In the genomic region with DNA sequence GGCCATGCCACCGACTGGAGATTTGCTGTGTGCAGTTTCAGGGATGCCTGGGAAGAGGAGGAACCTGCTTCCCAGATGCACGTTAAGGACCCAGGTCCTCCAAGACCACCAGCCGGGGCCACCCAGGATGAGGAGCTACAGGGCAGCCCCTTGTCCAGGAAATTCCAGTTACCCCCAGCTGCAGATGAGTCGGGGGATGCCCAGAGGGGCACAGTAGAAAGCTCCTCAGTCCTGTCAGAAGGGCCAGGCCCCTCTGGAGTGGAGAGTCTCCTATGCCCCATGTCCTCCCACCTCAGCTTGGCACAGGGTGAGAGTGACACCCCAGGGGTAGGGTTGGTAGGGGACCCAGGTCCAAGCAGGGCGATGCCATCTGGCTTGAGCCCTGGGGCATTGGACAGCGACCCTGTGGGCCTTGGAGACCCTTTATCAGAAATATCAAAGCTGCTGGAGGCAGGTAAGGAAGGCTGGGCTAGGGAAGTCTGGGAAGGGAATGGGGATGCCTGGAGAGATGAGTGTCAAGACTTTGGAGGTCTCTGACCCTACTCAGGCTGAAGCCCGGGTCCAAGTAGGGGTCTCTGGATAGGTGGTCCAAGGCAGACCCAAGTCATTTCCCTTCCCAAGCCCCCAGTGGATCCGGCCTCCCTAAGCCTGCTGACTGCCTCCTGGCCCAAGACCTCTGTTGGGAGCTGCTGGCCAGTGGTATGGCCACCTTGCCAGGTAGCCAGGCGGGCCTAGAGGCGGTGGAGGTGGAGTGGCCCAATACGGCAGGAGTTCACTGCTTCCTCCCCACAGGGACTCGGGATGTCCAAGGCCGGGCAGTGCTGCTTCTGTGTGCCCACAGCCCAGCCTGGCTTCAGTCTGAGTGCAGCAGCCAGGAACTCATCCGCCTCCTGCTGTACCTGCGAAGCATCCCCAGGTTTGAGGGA, we compare ENCODE assay signal across 14 cellular contexts. TPM values are rescaled to one million over a fixed set of nuclear protein-coding genes. Genes with fewer than 3 reads are reported as not detected.
DNase-seq lines count a peak whose midpoint lies in the region; ATAC-seq, FAIRE-seq and TF ChIP-seq lines count a peak whose summit lies in the region.
"Had no signal": no experiment of that assay in that cellular context is flagged by ENCODE, and none has a peak within 500 bp of the region (broad histone marks: within the 10 kb centered on the region; RNA-seq: fewer than 3 reads in every experiment).

No MANE protein-coding gene starts in this region.

- H3K9me1 ChIP-seq in endothelial cell of umbilical vein (replicated peaks; ENCODE audit: control insufficient read depth, extremely low read depth, insufficient read depth, low read length), result no peaks in the 10 kb centered on the region

- no peak overlapping the region for H3K27ac ChIP-seq in endothelial cell of umbilical vein (ENCODE audit: insufficient read depth, low read depth, low read length)
- no peak overlapping the region for H3K27ac ChIP-seq in left lung
- H3K27ac ChIP-seq: pancreas had no signal

- peaks cover 4% of the 10 kb centered on the region for H3K36me3 Mint-ChIP-seq in activated naive CD4-positive, alpha-beta T cell treated with anti-CD3 and anti-CD28 coated beads, Interleukin-2, amount 50 U/mL, for 24 hours
- H3K36me3 Mint-ChIP-seq in stimulated activated effector memory CD8-positive, alpha-beta T cell treated with anti-CD3 and anti-CD28 coated beads, Interleukin-12 subunit alpha, Interleukin-12 subunit beta, amount 100 ng/mL, for 72 hours, result peaks cover 21% of the 10 kb centered on the region

- no peak for TF ChIP-seq POLR2A in endothelial cell of umbilical vein (IDR thresholded peaks at IDR 0.05; ENCODE audit: low read depth, low read length)

- no peaks in the 10 kb centered on the region for H3K9me3 Mint-ChIP-seq in activated naive CD4-positive, alpha-beta T cell treated with anti-CD3 and anti-CD28 coated beads, Interleukin-2, amount 50 U/mL, for 24 hours
- H3K9me3 Mint-ChIP-seq in stimulated activated effector memory CD8-positive, alpha-beta T cell treated with anti-CD3 and anti-CD28 coated beads, Interleukin-12 subunit alpha, Interleukin-12 subunit beta, amount 100 ng/mL, for 72 hours, result no peaks in the 10 kb centered on the region

- peak overlapping the region; percentile 6 for H3K9ac ChIP-seq in NT2/D1 (ENCODE audit: insufficient read length, low read depth)
- H3K9ac ChIP-seq in endothelial cell of umbilical vein (replicated peaks; ENCODE audit: extremely low read depth, insufficient read depth, low read length), result no peak overlapping the region

- intact Hi-C loops in endothelial cell of umbilical vein (cut with micrococcal nuclease) (no loop called here), left lung (cut with DNase I) (no loop called here)

- no peak overlapping the region for H2AFZ ChIP-seq in endothelial cell of umbilical vein (ENCODE audit: low read depth, low read length)

- H3K27me3 Mint-ChIP-seq in activated naive CD4-positive, alpha-beta T cell treated with anti-CD3 and anti-CD28 coated beads, Interleukin-2, amount 50 U/mL, for 24 hours, result no peaks in the 10 kb centered on the region

- H3K4me3 Mint-ChIP-seq in activated naive CD4-positive, alpha-beta T cell treated with anti-CD3 and anti-CD28 coated beads, Interleukin-2, amount 50 U/mL, for 24 hours, result peak overlapping the region; percentile 73
- peak overlapping the region; percentile 83 for H3K4me3 Mint-ChIP-seq in stimulated activated effector memory CD8-positive, alpha-beta T cell treated with anti-CD3 and anti-CD28 coated beads, Interleukin-12 subunit alpha, Interleukin-12 subunit beta, amount 100 ng/mL, for 72 hours

- CTCF ChIA-PET in endothelial cell of umbilical vein (lab: Charles Lee), result interaction anchor here (1.0 to 2.7 kb wide), 3 partner anchors 13 to 148 kb away, joined by 3 to 10 read pairs (median 4); no protein-coding TSS in a partner anchor

- peaks cover 8% of the 10 kb centered on the region for H3K79me2 ChIP-seq in endothelial cell of umbilical vein (ENCODE audit: control insufficient read depth, insufficient read depth, low read length)

- POLR2A ChIA-PET in endothelial cell of umbilical vein (lab: Charles Lee), result no interaction called here

- DNase-seq in activated naive CD4-positive, alpha-beta T cell treated with anti-CD3 and anti-CD28 coated beads, Interleukin-2, amount 50 U/mL, for 16 hours, result no peak
- DNase-seq in NT2/D1 (ENCODE audit: low read depth, low spot score) (no peak), endothelial cell of umbilical vein (ENCODE audit: low read depth, low spot score) (no peak), left lung (no peak)
- DNase-seq in stimulated activated effector memory CD8-positive, alpha-beta T cell treated with anti-CD3 and anti-CD28 coated beads, Interleukin-12 subunit alpha, Interleukin-12 subunit beta, amount 100 ng/mL, for 72 hours (ENCODE audit: low spot score in 2 of 2), result no peak
- DNase-seq: glutamatergic neuron; left ventricle myocardium superior; NCI-H1105; NCI-H524 treated with DMSO at 0.1 percent for 48 hours; stimulated activated CD4-positive, alpha-beta T cell treated with anti-CD3 and anti-CD28 coated beads, Interleukin-15, amount 100 ng/mL, for 24 hours had no signal

- peaks cover 24% of the 10 kb centered on the region for H3K36me3 ChIP-seq in NT2/D1 (ENCODE audit: insufficient read depth, insufficient read length, low read length)
- H3K36me3 ChIP-seq in endothelial cell of umbilical vein (ENCODE audit: control insufficient read depth in 2 of 2, extremely low read depth in 1 of 2, insufficient read depth in 2 of 2, low read length in 2 of 2), result peaks cover 0 to 3% of the 10 kb centered on the region in 2 experiments
- peaks cover 0 to 14% of the 10 kb centered on the region in 2 donors for H3K36me3 ChIP-seq in left lung
- H3K36me3 ChIP-seq: pancreas had no signal

- H3K9me3 ChIP-seq in NT2/D1 (ENCODE audit: insufficient read depth, low read length) (no peaks in the 10 kb centered on the region), endothelial cell of umbilical vein (replicated peaks; ENCODE audit: control insufficient read depth, insufficient read depth, low read length) (no peaks in the 10 kb centered on the region), left lung (no peaks in the 10 kb centered on the region)
- H3K9me3 ChIP-seq: pancreas had no signal

- ATAC-seq in stimulated activated effector memory CD8-positive, alpha-beta T cell treated with anti-CD3 and anti-CD28 coated beads, Interleukin-12 subunit alpha, Interleukin-12 subunit beta, amount 100 ng/mL, for 72 hours, result no peak
- ATAC-seq in left lung (no peak), GM18909 (IDR thresholded peaks at IDR 0.05; ENCODE audit: poor library complexity, unreplicated experiment) (no peak), HG02970 (IDR thresholded peaks at IDR 0.05; ENCODE audit: low FRiP score, unreplicated experiment) (no peak)

- dilution Hi-C loops in endothelial cell of umbilical vein (cut with MboI; ENCODE audit: extremely low pct_ligation_motif_present, low sequenced_read_pairs), result no loop called here

- H3K4me2 ChIP-seq in endothelial cell of umbilical vein (ENCODE audit: insufficient read depth, low read length), result no peak overlapping the region

- TF ChIP-seq CTCF in endothelial cell of umbilical vein (IDR thresholded peaks at IDR 0.05; ENCODE audit: extremely low read depth in 1 of 2, insufficient read depth in 1 of 2, low read depth in 1 of 2, low read length in 2 of 2) (no peak), left lung (IDR thresholded peaks at IDR 0.05) (no peak)

- no peak for FAIRE-seq in endothelial cell of umbilical vein (lab: Jason Lieb, UNC)
- FAIRE-seq: pancreas had no signal

- peaks cover 8% of the 10 kb centered on the region for H3K27me3 ChIP-seq in NT2/D1 (ENCODE audit: insufficient read depth, insufficient read length)
- no peaks in the 10 kb centered on the region for H3K27me3 ChIP-seq in endothelial cell of umbilical vein (ENCODE audit: control insufficient read depth in 2 of 2, insufficient read depth in 2 of 2, low read length in 2 of 2)
- no peaks in the 10 kb centered on the region for H3K27me3 ChIP-seq in left lung
- H3K27me3 ChIP-seq: pancreas had no signal

- peak overlapping the region; percentile 49 for H3K4me3 ChIP-seq in NT2/D1 (ENCODE audit: insufficient read length, low read depth)
- no peak overlapping the region for H3K4me3 ChIP-seq in endothelial cell of umbilical vein (replicated peaks in 1 of 3; ENCODE audit: insufficient read depth in 1 of 3, low read depth in 1 of 3, low read length in 3 of 3)
- no peak overlapping the region for H3K4me3 ChIP-seq in left lung

- H3K4me1 ChIP-seq in NT2/D1 (ENCODE audit: insufficient read depth, insufficient read length) (peaks cover 29% of the 10 kb centered on the region), endothelial cell of umbilical vein (ENCODE audit: control insufficient read depth, extremely low read depth, insufficient read depth, low read length) (peaks cover 21% of the 10 kb centered on the region), left lung (peaks cover 12 to 33% of the 10 kb centered on the region in 2 donors)

- no peaks in the 10 kb centered on the region for H4K20me1 ChIP-seq in endothelial cell of umbilical vein (replicated peaks; ENCODE audit: control insufficient read depth, extremely low read depth, insufficient read depth, low read length)

- TSS peak; percentile 13 for BruUV-seq in endothelial cell of umbilical vein (replicated peaks; lab: Mats Ljungman, UMichigan)

- peak overlapping the region; percentile 46 for H3K27ac Mint-ChIP-seq in activated naive CD4-positive, alpha-beta T cell treated with anti-CD3 and anti-CD28 coated beads, Interleukin-2, amount 50 U/mL, for 24 hours
- H3K27ac Mint-ChIP-seq in stimulated activated effector memory CD8-positive, alpha-beta T cell treated with anti-CD3 and anti-CD28 coated beads, Interleukin-12 subunit alpha, Interleukin-12 subunit beta, amount 100 ng/mL, for 72 hours, result peak overlapping the region; percentile 91

- peaks cover 11% of the 10 kb centered on the region for H3K4me1 Mint-ChIP-seq in activated naive CD4-positive, alpha-beta T cell treated with anti-CD3 and anti-CD28 coated beads, Interleukin-2, amount 50 U/mL, for 24 hours
- H3K4me1 Mint-ChIP-seq in stimulated activated effector memory CD8-positive, alpha-beta T cell treated with anti-CD3 and anti-CD28 coated beads, Interleukin-12 subunit alpha, Interleukin-12 subunit beta, amount 100 ng/mL, for 72 hours, result peaks cover 19% of the 10 kb centered on the region

RNA-seq across cellular contexts. Expression of a gene that starts 1.0 kb away (rescaled TPM):
- total RNA-seq in endothelial cell of umbilical vein (23.9 and 26.6 TPM in 2 replicates), left lung (10 to 100 TPM; 24.9 to 28.5 TPM)
- polyA plus RNA-seq in endothelial cell of umbilical vein, result 34.8 and 35.6 TPM in 2 replicates
- polyA plus RNA-seq in endothelial cell of umbilical vein (2011; cell fraction: cytosol; rRNA removed), result 16.0 and 25.5 TPM in 2 replicates
- polyA plus RNA-seq in endothelial cell of umbilical vein (2011; cell fraction: nucleus; rRNA removed), result 203 and 244 TPM in 2 replicates
- 51.6 and 59.7 TPM in 2 replicates for polyA plus RNA-seq in endothelial cell of umbilical vein (2012)
- 24.7 and 29.8 TPM in 2 replicates for polyA minus RNA-seq in endothelial cell of umbilical vein
- 16.2 TPM for polyA minus RNA-seq in endothelial cell of umbilical vein (2011; cell fraction: cytosol; rRNA and poly(A)+ RNA removed)
- polyA minus RNA-seq in endothelial cell of umbilical vein (2011; cell fraction: nucleus; rRNA and poly(A)+ RNA removed), result 23.7 and 30.6 TPM in 2 replicates

RNA-seq across cellular contexts. Expression of a gene that starts 31.6 kb away (rescaled TPM):
- 2.8 and 4.2 TPM in 2 replicates for total RNA-seq in endothelial cell of umbilical vein
- polyA plus RNA-seq in endothelial cell of umbilical vein, result 2.7 and 3.2 TPM in 2 replicates
- polyA plus RNA-seq in endothelial cell of umbilical vein (2011; cell fraction: cytosol; rRNA removed), result 1.4 and 1.5 TPM in 2 replicates
- polyA plus RNA-seq in endothelial cell of umbilical vein (2011; cell fraction: nucleus; rRNA removed), result 17.7 and 19.4 TPM in 2 replicates
- 3.0 and 3.9 TPM in 2 replicates for polyA plus RNA-seq in endothelial cell of umbilical vein (2012)
- polyA minus RNA-seq in endothelial cell of umbilical vein, result 2.2 and 2.7 TPM in 2 replicates
- 0.51 TPM for polyA minus RNA-seq in endothelial cell of umbilical vein (2011; cell fraction: cytosol; rRNA and poly(A)+ RNA removed)
- polyA minus RNA-seq in endothelial cell of umbilical vein (2011; cell fraction: nucleus; rRNA and poly(A)+ RNA removed), result 2.5 and 3.0 TPM in 2 replicates
- 1 to 10 TPM; 3.2 to 4.0 TPM for total RNA-seq in left lung

RNA-seq across cellular contexts. Expression of a gene that starts 33.1 kb away (rescaled TPM):
- total RNA-seq in endothelial cell of umbilical vein (104 and 124 TPM in 2 replicates), left lung (100 to 1,000 TPM in 1 of 2 donors, 10 to 100 TPM in 1; 68.4 to 132 TPM)
- 63.6 and 78.6 TPM in 2 replicates for polyA plus RNA-seq in endothelial cell of umbilical vein
- polyA plus RNA-seq in endothelial cell of umbilical vein (2011; cell fraction: cytosol; rRNA removed), result 43.3 and 49.4 TPM in 2 replicates
- polyA plus RNA-seq in endothelial cell of umbilical vein (2011; cell fraction: nucleus; rRNA removed), result 289 and 335 TPM in 2 replicates
- 84.9 and 85.3 TPM in 2 replicates for polyA plus RNA-seq in endothelial cell of umbilical vein (2012)
- 44.3 and 55.7 TPM in 2 replicates for polyA minus RNA-seq in endothelial cell of umbilical vein
- polyA minus RNA-seq in endothelial cell of umbilical vein (2011; cell fraction: cytosol; rRNA and poly(A)+ RNA removed), result 17.6 TPM
- 42.3 and 55.3 TPM in 2 replicates for polyA minus RNA-seq in endothelial cell of umbilical vein (2011; cell fraction: nucleus; rRNA and poly(A)+ RNA removed)

RNA-seq across cellular contexts. Expression of a gene that starts 46.2 kb away (rescaled TPM):
- 0.16 and 0.44 TPM in 2 replicates for total RNA-seq in endothelial cell of umbilical vein
- polyA plus RNA-seq in endothelial cell of umbilical vein, result 0.10 and 0.21 TPM in 2 replicates
- 0.19 and 0.31 TPM in 2 replicates for polyA plus RNA-seq in endothelial cell of umbilical vein (2011; cell fraction: cytosol; rRNA removed)
- 1.5 and 1.7 TPM in 2 replicates for polyA plus RNA-seq in endothelial cell of umbilical vein (2011; cell fraction: nucleus; rRNA removed)
- polyA plus RNA-seq in endothelial cell of umbilical vein (2012), result 1.7 and 2.2 TPM in 2 replicates
- polyA minus RNA-seq in endothelial cell of umbilical vein, result 1.2 and 1.8 TPM in 2 replicates
- polyA minus RNA-seq in endothelial cell of umbilical vein (2011; cell fraction: cytosol; rRNA and poly(A)+ RNA removed), result 0.20 TPM
- 0.67 and 1.6 TPM in 2 replicates for polyA minus RNA-seq in endothelial cell of umbilical vein (2011; cell fraction: nucleus; rRNA and poly(A)+ RNA removed)
- total RNA-seq in left lung, result under 1 TPM in 1 of 2 donors, not detected in 1; 0.73 TPM
- total RNA-seq: left ventricle myocardium superior had no signal

RNA-seq across cellular contexts. Expression of a gene that starts 46.3 kb away (rescaled TPM):
- 2.0 and 2.4 TPM in 2 replicates for total RNA-seq in endothelial cell of umbilical vein
- 0.30 and 0.37 TPM in 2 replicates for polyA plus RNA-seq in endothelial cell of umbilical vein
- polyA plus RNA-seq in endothelial cell of umbilical vein (2011; cell fraction: cytosol; rRNA removed), result 0.30 and 0.38 TPM in 2 replicates
- polyA plus RNA-seq in endothelial cell of umbilical vein (2011; cell fraction: nucleus; rRNA removed), result 2.3 and 3.4 TPM in 2 replicates
- polyA plus RNA-seq in endothelial cell of umbilical vein (2012), result 1.6 and 2.0 TPM in 2 replicates
- polyA minus RNA-seq in endothelial cell of umbilical vein, result 0.27 TPM in 1 of 2 replicates, not detected in the other
- polyA minus RNA-seq in endothelial cell of umbilical vein (2011; cell fraction: cytosol; rRNA and poly(A)+ RNA removed), result not detected
- 1.2 and 1.3 TPM in 2 replicates for polyA minus RNA-seq in endothelial cell of umbilical vein (2011; cell fraction: nucleus; rRNA and poly(A)+ RNA removed)
- 10 to 100 TPM in 1 of 2 donors, 1 to 10 TPM in 1; 3.0 to 19.5 TPM for total RNA-seq in left lung
- total RNA-seq: left ventricle myocardium superior had no signal
